1 cellular context compared by ENCODE assay signal in the genomic region with DNA sequence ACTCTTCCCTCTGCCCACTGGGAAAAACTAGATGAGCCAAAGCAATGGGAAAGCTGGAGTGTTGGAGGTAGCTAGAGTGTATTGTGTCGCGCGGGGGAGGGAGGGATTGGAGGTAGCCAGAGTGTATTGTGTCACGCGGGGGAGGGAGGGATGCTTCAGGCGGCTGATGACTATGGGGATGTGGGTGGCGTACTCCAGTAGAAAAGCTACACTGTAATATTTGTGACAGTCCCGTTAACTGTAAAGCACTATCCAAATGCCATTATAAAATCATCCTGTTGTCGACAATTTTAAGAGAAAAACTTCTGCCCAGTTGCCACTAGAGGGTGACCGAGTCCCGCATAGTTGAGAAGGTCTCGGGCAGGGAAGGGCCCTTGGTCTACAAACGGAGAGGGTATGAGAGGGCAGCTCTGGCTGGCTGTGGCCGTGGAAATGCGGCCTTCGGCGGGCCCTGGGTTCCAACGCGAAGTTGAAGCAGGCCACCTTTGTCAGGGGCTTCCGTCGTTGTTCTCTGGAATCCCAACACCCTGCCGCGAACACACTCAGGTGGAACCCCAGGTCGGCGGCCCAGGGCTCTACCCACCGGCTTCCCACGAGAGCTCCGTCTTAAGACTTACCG.
A peak's percentile ranks its signal among the peaks of the same experiment; 100 is the strongest.
TF ChIP-seq lines count a peak whose summit lies in the region.

No MANE protein-coding gene starts in this region.

TF ChIP-seq in HepG2, 621 proteins besides CTCF, POLR2A, EP300 and RAD21 (continued from another document):
- TF ChIP-seq, protein P1, sequence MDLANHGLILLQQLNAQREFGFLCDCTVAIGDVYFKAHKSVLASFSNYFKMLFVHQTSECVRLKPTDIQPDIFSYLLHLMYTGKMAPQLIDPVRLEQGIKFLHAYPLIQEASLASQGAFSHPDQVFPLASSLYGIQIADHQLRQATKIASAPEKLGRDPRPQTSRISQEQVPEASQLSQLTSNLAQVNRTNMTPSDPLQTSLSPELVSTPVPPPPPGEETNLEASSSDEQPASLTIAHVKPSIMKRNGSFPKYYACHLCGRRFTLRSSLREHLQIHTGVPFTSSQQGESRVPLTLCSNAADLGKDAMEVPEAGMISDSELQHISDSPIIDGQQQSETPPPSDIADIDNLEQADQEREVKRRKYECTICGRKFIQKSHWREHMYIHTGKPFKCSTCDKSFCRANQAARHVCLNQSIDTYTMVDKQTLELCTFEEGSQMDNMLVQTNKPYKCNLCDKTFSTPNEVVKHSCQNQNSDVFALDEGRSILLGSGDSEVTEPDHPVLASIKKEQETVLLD (CRISPR knock-in tag; IDR thresholded peaks at IDR 0.05; ENCODE audit: low read depth) = no peak
- TF ChIP-seq ZNF572 (CRISPR knock-in tag; IDR thresholded peaks at IDR 0.05) (0 out of 2 replicates have a peak, but pooled peaks have one; percentile 26), KDM2A (CRISPR knock-in tag; IDR thresholded peaks at IDR 0.05; ENCODE audit: borderline replicate concordance, low read depth) (peak; percentile 22; the same call in 1 of the 2 replicates), JARID2 (CRISPR knock-in tag; IDR thresholded peaks at IDR 0.05; ENCODE audit: insufficient replicate concordance) (peak; percentile 41), KLF16 (CRISPR knock-in tag; IDR thresholded peaks at IDR 0.05) (0 out of 4 replicates have a peak, but pooled peaks of 1 of the 2 experiments have one; percentile 24), ARID2 (CRISPR knock-in tag; IDR thresholded peaks at IDR 0.05; ENCODE audit: borderline replicate concordance) (no peak), ZFP37 (CRISPR knock-in tag; IDR thresholded peaks at IDR 0.05; ENCODE audit: borderline replicate concordance) (no peak), SMAD3 (CRISPR knock-in tag; IDR thresholded peaks at IDR 0.05) (0 out of 2 replicates have a peak, but pooled peaks have one; percentile 33)
- TF ChIP-seq, protein P2, sequence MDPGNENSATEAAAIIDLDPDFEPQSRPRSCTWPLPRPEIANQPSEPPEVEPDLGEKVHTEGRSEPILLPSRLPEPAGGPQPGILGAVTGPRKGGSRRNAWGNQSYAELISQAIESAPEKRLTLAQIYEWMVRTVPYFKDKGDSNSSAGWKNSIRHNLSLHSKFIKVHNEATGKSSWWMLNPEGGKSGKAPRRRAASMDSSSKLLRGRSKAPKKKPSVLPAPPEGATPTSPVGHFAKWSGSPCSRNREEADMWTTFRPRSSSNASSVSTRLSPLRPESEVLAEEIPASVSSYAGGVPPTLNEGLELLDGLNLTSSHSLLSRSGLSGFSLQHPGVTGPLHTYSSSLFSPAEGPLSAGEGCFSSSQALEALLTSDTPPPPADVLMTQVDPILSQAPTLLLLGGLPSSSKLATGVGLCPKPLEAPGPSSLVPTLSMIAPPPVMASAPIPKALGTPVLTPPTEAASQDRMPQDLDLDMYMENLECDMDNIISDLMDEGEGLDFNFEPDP (CRISPR knock-in tag; conservative IDR thresholded peaks at IDR 0.05) = 0 out of 2 replicates have a peak, but pooled peaks have one; percentile 16
- TF ChIP-seq, protein P3, sequence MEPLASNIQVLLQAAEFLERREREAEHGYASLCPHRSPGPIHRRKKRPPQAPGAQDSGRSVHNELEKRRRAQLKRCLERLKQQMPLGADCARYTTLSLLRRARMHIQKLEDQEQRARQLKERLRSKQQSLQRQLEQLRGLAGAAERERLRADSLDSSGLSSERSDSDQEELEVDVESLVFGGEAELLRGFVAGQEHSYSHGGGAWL (CRISPR knock-in tag; IDR thresholded peaks at IDR 0.05) = no peak
